In the genomic region with DNA sequence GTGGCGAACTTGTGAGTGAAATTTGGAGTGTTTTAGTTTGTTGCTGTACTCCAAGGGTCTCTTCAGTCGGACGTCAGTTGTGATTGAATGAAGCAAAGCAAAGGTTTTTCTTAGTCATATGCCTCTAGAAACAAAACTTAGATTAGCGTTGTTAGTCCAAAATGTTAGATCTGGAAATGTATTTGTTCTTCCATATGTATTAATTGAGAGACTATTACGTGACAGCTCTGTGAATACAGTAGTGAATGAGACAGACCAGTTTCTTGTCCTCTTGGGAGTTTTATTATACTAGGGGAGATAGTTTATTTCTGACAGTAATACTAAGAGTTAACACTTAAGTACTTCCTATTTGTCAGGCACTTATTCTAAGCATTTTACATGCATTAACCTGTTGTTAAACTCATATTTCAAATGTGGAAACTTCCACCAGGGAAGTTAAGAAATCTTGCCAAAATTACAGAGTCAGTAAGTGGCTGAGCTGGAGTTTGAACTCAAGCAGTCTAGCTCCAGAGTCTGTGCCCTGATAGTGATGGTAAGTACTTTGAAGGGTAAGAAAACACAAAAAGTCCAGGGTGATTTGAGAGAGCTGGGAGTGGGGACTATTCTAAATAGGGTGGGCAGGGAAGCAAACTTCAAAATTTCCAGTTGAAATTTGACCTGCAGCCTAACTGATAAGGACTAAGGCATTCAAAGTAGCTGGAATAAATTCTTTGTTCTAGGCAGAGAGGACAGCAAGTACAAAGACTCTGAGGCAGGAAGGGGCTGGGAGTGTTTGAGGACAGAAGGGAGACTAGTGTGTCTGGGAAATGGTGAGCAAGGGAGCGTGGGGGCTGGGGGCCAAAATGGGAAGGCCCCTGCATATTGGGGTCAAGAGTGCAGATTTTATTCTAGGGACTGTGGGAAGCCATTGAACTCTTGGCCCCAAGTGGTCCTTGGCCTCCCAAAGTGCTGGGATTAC, we compare ENCODE assay signal across 9 cellular contexts. TPM values are rescaled to one million over a fixed set of nuclear protein-coding genes. Genes with fewer than 3 reads are reported as not detected.
DNase-seq lines count a peak whose midpoint lies in the region; ATAC-seq and TF ChIP-seq lines count a peak whose summit lies in the region.
"Had no signal": no experiment of that assay in that cellular context is flagged by ENCODE, and none has a peak within 500 bp of the region (broad histone marks: within the 10 kb centered on the region; RNA-seq: fewer than 3 reads in every experiment).

No MANE protein-coding gene starts in this region.

- no peak for TF ChIP-seq RAD21 in SK-N-SH (IDR thresholded peaks at IDR 0.05; ENCODE audit: low read length)

- no peak overlapping the region for H3K9ac ChIP-seq in SK-N-SH

- no peak overlapping the region for H2AFZ ChIP-seq in SK-N-SH (ENCODE audit: low read depth)

- H4K20me1 ChIP-seq in SK-N-SH (ENCODE audit: insufficient read depth): peaks cover 97% of the 10 kb centered on the region

- peak; percentile 42 for ATAC-seq in gastroesophageal sphincter

- H3K4me1 ChIP-seq in CD4-positive, alpha-beta memory T cell (ENCODE audit: insufficient read depth, low read length): peaks cover 78% of the 10 kb centered on the region
- H3K4me1 ChIP-seq in SK-N-SH (ENCODE audit: control insufficient read depth in 1 of 2, insufficient read depth in 2 of 2, low read depth in 1 of 2, low read length in 1 of 2) (peaks cover 21 to 37% of the 10 kb centered on the region in 2 experiments), gastroesophageal sphincter (peaks cover 51 to 98% (median 70%) of the 10 kb centered on the region in 3 donors)

- peak overlapping the region; percentile 63 for H3K4me2 ChIP-seq in SK-N-SH

- DNase-seq in CD4-positive, alpha-beta memory T cell: no peak
- DNase-seq in SK-N-SH: no peak
- DNase-seq in occipital lobe (lab: John Stamatoyannopoulos, UW): no peak
- no peak for DNase-seq in NAMALWA (ENCODE audit: low spot score)
- DNase-seq in NCI-H1417 (lab: John Stamatoyannopoulos, UW): no peak
- no peak for DNase-seq in NCI-H1436 (lab: John Stamatoyannopoulos, UW)
- DNase-seq: hypothalamus had no signal

- peaks cover 0 to 4% of the 10 kb centered on the region in 2 donors for H3K36me3 Mint-ChIP-seq in CD4-positive, alpha-beta memory T cell
- H3K36me3 Mint-ChIP-seq in nephron (ENCODE audit: low read depth): peaks cover 17% of the 10 kb centered on the region

- no peaks in the 10 kb centered on the region for H3K27me3 Mint-ChIP-seq in CD4-positive, alpha-beta memory T cell
- no peaks in the 10 kb centered on the region for H3K27me3 Mint-ChIP-seq in nephron (ENCODE audit: low read depth)

- peak overlapping the region in 6 of 7 donors; percentile 2 to 78 (median 42) for H3K27ac Mint-ChIP-seq in CD4-positive, alpha-beta memory T cell
- peak overlapping the region; percentile 88 to 95 (median 92) for H3K27ac Mint-ChIP-seq in nephron

- H3K9me3 Mint-ChIP-seq in CD4-positive, alpha-beta memory T cell: peaks cover 0 to 4% (median 0%) of the 10 kb centered on the region in 8 donors
- H3K9me3 Mint-ChIP-seq in nephron: no peaks in the 10 kb centered on the region

- peak overlapping the region in 4 of 8 donors; percentile 5 to 37 (median 15) for H3K4me3 Mint-ChIP-seq in CD4-positive, alpha-beta memory T cell
- peak overlapping the region in 2 of 3 experiments; percentile 3 to 58 for H3K4me3 Mint-ChIP-seq in nephron

- no peaks in the 10 kb centered on the region for H3K9me3 ChIP-seq in CD4-positive, alpha-beta memory T cell (ENCODE audit: control insufficient read depth in 1 of 2, low read length in 2 of 2)
- H3K9me3 ChIP-seq in SK-N-SH (no peaks in the 10 kb centered on the region), gastroesophageal sphincter (no peaks in the 10 kb centered on the region)

- no peaks in the 10 kb centered on the region for H3K36me3 ChIP-seq in CD4-positive, alpha-beta memory T cell (ENCODE audit: insufficient read depth, low read length)
- H3K36me3 ChIP-seq in SK-N-SH (replicated peaks in 1 of 2; ENCODE audit: control insufficient read depth in 1 of 2, insufficient read depth in 2 of 2, low read length in 1 of 2): peaks cover 0 to 26% of the 10 kb centered on the region in 2 experiments
- H3K36me3 ChIP-seq in gastroesophageal sphincter: no peaks in the 10 kb centered on the region

- peaks cover 4% of the 10 kb centered on the region for H3F3A ChIP-seq in SK-N-SH (replicated peaks; ENCODE audit: insufficient read depth)

- POLR2A ChIA-PET in CD4-positive, alpha-beta memory T cell (lab: Charles Lee; ENCODE audit: partially characterized antibody): interaction anchor here (1.4 kb wide), 1 partner anchor 23 kb away, joined by 5 read pairs; no protein-coding TSS in a partner anchor
- POLR2A ChIA-PET in SK-N-SH (lab: Yijun Ruan, JAX): no interaction called here

- intact Hi-C loops in CD4-positive, alpha-beta memory T cell (cut with micrococcal nuclease): no loop called here

- no peak overlapping the region for H3K27ac ChIP-seq in CD4-positive, alpha-beta memory T cell (ENCODE audit: low read depth, low read length)
- H3K27ac ChIP-seq in SK-N-SH (ENCODE audit: low read depth in 2 of 2, low read length in 1 of 2) (peak overlapping the region; percentile 7 to 8; a peak in 1 of 4 replicates), gastroesophageal sphincter (peak overlapping the region in 3 of 4 donors; percentile 46 to 64 (median 63))

- no peak for TF ChIP-seq EP300 in SK-N-SH (IDR thresholded peaks at IDR 0.05; ENCODE audit: borderline replicate concordance in 1 of 2, low read depth in 1 of 2, low read length in 1 of 2)
- TF ChIP-seq EP300 in gastroesophageal sphincter (IDR thresholded peaks at IDR 0.05): no peak

- peaks cover 100% of the 10 kb centered on the region for H3K79me2 ChIP-seq in SK-N-SH (ENCODE audit: insufficient read depth)

- CTCF ChIA-PET in CD4-positive, alpha-beta memory T cell (lab: Charles Lee; ENCODE audit: partially characterized antibody): interaction anchor here (1.6 to 1.9 kb wide), 2 partner anchors 19 to 96 kb away, joined by 6 to 9 read pairs; no protein-coding TSS in a partner anchor
- CTCF ChIA-PET in SK-N-SH (lab: Yijun Ruan, JAX): interaction anchor here (0.6 to 1.4 kb wide), 2 partner anchors 11 to 42 kb away, joined by 3 read pairs; no protein-coding TSS in a partner anchor

- no peak for TF ChIP-seq POLR2A in gastroesophageal sphincter (IDR thresholded peaks at IDR 0.05)

- H3K27me3 ChIP-seq in CD4-positive, alpha-beta memory T cell (ENCODE audit: insufficient read depth, low read length): no peaks in the 10 kb centered on the region
- H3K27me3 ChIP-seq in SK-N-SH (ENCODE audit: insufficient read depth) (no peaks in the 10 kb centered on the region), gastroesophageal sphincter (no peaks in the 10 kb centered on the region)

- WGBS in SK-N-SH (ENCODE audit: low lambda C conversion rate): 72% methylated on average over 6 of the region's 6 CpGs
- WGBS in gastroesophageal sphincter (ENCODE audit: low coverage in 1 of 2), 2 donors: 56 to 61% methylated on average over 5 to 6 of the region's 6 CpGs

- H3K4me1 Mint-ChIP-seq in CD4-positive, alpha-beta memory T cell: peaks cover 64 to 82% (median 73%) of the 10 kb centered on the region in 4 donors
- peaks cover 76% of the 10 kb centered on the region for H3K4me1 Mint-ChIP-seq in nephron

- TF ChIP-seq CTCF in SK-N-SH (IDR thresholded peaks at IDR 0.05) (no peak), gastroesophageal sphincter (IDR thresholded peaks at IDR 0.05) (no peak), nephron (IDR thresholded peaks at IDR 0.05; ENCODE audit: unreplicated experiment in 3 of 3) (no peak)

- no peak overlapping the region for H3K4me3 ChIP-seq in CD4-positive, alpha-beta memory T cell (ENCODE audit: low read length in 2 of 2)
- H3K4me3 ChIP-seq in SK-N-SH (ENCODE audit: low read depth in 2 of 2, low read length in 1 of 2) (no peak overlapping the region), gastroesophageal sphincter (no peak overlapping the region)

- H3K9me2 ChIP-seq in SK-N-SH: no peaks in the 10 kb centered on the region

TF ChIP-seq in SK-N-SH, 30 proteins besides CTCF, POLR2A, EP300 and RAD21 (continues in another document):
- TF ChIP-seq, protein P1, sequence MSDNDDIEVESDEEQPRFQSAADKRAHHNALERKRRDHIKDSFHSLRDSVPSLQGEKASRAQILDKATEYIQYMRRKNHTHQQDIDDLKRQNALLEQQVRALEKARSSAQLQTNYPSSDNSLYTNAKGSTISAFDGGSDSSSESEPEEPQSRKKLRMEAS (IDR thresholded peaks at IDR 0.05; ENCODE audit: low read depth): no peak
- TF ChIP-seq, protein P2, sequence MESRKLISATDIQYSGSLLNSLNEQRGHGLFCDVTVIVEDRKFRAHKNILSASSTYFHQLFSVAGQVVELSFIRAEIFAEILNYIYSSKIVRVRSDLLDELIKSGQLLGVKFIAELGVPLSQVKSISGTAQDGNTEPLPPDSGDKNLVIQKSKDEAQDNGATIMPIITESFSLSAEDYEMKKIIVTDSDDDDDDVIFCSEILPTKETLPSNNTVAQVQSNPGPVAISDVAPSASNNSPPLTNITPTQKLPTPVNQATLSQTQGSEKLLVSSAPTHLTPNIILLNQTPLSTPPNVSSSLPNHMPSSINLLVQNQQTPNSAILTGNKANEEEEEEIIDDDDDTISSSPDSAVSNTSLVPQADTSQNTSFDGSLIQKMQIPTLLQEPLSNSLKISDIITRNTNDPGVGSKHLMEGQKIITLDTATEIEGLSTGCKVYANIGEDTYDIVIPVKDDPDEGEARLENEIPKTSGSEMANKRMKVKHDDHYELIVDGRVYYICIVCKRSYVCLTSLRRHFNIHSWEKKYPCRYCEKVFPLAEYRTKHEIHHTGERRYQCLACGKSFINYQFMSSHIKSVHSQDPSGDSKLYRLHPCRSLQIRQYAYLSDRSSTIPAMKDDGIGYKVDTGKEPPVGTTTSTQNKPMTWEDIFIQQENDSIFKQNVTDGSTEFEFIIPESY (IDR thresholded peaks at IDR 0.05; ENCODE audit: borderline replicate concordance, low read depth): no peak
- TF ChIP-seq, protein P3, sequence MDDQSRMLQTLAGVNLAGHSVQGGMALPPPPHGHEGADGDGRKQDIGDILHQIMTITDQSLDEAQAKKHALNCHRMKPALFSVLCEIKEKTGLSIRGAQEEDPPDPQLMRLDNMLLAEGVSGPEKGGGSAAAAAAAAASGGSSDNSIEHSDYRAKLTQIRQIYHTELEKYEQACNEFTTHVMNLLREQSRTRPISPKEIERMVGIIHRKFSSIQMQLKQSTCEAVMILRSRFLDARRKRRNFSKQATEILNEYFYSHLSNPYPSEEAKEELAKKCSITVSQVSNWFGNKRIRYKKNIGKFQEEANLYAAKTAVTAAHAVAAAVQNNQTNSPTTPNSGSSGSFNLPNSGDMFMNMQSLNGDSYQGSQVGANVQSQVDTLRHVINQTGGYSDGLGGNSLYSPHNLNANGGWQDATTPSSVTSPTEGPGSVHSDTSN (IDR thresholded peaks at IDR 0.05): no peak
- no peak for TF ChIP-seq JUND (IDR thresholded peaks at IDR 0.05)

RNA-seq across cellular contexts. Expression of a gene that starts 17.0 kb away (rescaled TPM):
- total RNA-seq in CD4-positive, alpha-beta memory T cell: 100 to 1,000 TPM; 289 to 293 TPM
- polyA plus RNA-seq in CD4-positive, alpha-beta memory T cell: 100 to 1,000 TPM; 159 to 171 TPM
- 97.0 and 155 TPM in 2 replicates for polyA plus RNA-seq in SK-N-SH (2012; rRNA removed)
- 100 and 114 TPM in 2 replicates for polyA plus RNA-seq in SK-N-SH (2012; cell fraction: cytosol; rRNA removed)
- polyA plus RNA-seq in SK-N-SH (2012; cell fraction: nucleus; rRNA removed): 317 and 506 TPM in 2 replicates
- total RNA-seq in gastroesophageal sphincter (100 to 1,000 TPM; 230 to 384 (median 297) TPM), occipital lobe (166 TPM)
